In genomic region chr1:91750398-91750996, GRCh38 we compare ENCODE assay signal across 1 cellular context.
TF ChIP-seq lines count a peak whose summit lies in the region.

No MANE protein-coding gene starts in this region.

TF ChIP-seq in liver, 16 proteins besides CTCF, POLR2A, EP300 and RAD21 (continued from another document):
- TF ChIP-seq REST (IDR thresholded peaks at IDR 0.05), result no peak
- no peak for TF ChIP-seq NR2F2 (IDR thresholded peaks at IDR 0.05)
- TF ChIP-seq RXRA (IDR thresholded peaks at IDR 0.05), result no peak
- TF ChIP-seq FOXA2 (IDR thresholded peaks at IDR 0.05), result no peak
- no peak for TF ChIP-seq SP1 (IDR thresholded peaks at IDR 0.05)
- no peak for TF ChIP-seq EGR1 (IDR thresholded peaks at IDR 0.05; ENCODE audit: low read depth in 2 of 2)
- no peak for TF ChIP-seq TAF1 (conservative IDR thresholded peaks at IDR 0.05)
- TF ChIP-seq, protein P1, sequence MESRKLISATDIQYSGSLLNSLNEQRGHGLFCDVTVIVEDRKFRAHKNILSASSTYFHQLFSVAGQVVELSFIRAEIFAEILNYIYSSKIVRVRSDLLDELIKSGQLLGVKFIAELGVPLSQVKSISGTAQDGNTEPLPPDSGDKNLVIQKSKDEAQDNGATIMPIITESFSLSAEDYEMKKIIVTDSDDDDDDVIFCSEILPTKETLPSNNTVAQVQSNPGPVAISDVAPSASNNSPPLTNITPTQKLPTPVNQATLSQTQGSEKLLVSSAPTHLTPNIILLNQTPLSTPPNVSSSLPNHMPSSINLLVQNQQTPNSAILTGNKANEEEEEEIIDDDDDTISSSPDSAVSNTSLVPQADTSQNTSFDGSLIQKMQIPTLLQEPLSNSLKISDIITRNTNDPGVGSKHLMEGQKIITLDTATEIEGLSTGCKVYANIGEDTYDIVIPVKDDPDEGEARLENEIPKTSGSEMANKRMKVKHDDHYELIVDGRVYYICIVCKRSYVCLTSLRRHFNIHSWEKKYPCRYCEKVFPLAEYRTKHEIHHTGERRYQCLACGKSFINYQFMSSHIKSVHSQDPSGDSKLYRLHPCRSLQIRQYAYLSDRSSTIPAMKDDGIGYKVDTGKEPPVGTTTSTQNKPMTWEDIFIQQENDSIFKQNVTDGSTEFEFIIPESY (IDR thresholded peaks at IDR 0.05), result no peak
- no peak for TF ChIP-seq JUND (IDR thresholded peaks at IDR 0.05)
- TF ChIP-seq GABPA (IDR thresholded peaks at IDR 0.05 in 1 of 2, conservative IDR thresholded peaks at IDR 0.05 in 1 of 2), result no peak
- TF ChIP-seq, protein P2, sequence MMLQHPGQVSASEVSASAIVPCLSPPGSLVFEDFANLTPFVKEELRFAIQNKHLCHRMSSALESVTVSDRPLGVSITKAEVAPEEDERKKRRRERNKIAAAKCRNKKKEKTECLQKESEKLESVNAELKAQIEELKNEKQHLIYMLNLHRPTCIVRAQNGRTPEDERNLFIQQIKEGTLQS (IDR thresholded peaks at IDR 0.05), result no peak
TF ChIP-seq in liver: peak in this region for 0.
